In genomic region chr5:35640623-35641022, GRCh38 we compare ENCODE assay signal across 24 cellular contexts.
"Had no signal": no experiment of that assay in that cellular context is flagged by ENCODE, and none has a peak within 500 bp of the region (broad histone marks: within the 10 kb centered on the region; RNA-seq: fewer than 3 reads in every experiment).

No MANE protein-coding gene starts in this region.

- H3K9me3 ChIP-seq: gastrocnemius medialis, mucosa of descending colon, stomach, thyroid gland, vagina had no signal

- H3K4me3 Mint-ChIP-seq: effector memory CD8-positive, alpha-beta T cell; mesothelial cell of epicardium; naive B cell; natural killer cell treated with Interleukin-12 subunit alpha and Interleukin-12 subunit beta and Interleukin-15 and Interleukin-18, amount 100 ng/mL, for 72 hours; neural crest cell; stimulated activated effector memory CD8-positive, alpha-beta T cell treated with anti-CD3 and anti-CD28 coated beads, Interleukin-12 subunit alpha, Interleukin-12 subunit beta, amount 100 ng/mL, for 72 hours had no signal

- H3K4me1 ChIP-seq: gastrocnemius medialis, stomach, thyroid gland, vagina had no signal

- ATAC-seq: effector memory CD8-positive, alpha-beta T cell; gastrocnemius medialis; mucosa of descending colon; natural killer cell treated with Interleukin-12 subunit alpha and Interleukin-12 subunit beta and Interleukin-15 and Interleukin-18, amount 100 ng/mL, for 72 hours; sciatic nerve; stimulated activated effector memory CD8-positive, alpha-beta T cell treated with anti-CD3 and anti-CD28 coated beads, Interleukin-12 subunit alpha, Interleukin-12 subunit beta, amount 100 ng/mL, for 72 hours had no signal

- H3K36me3 Mint-ChIP-seq: naive B cell had no signal

- DNase-seq: cortex of kidney; effector memory CD8-positive, alpha-beta T cell; erythroblast; gastrocnemius medialis; head of caudate nucleus; mesenchymal stem cell; mucosa of descending colon; naive B cell; stimulated activated CD4-positive, alpha-beta T cell treated with anti-CD3 and anti-CD28 coated beads, Interleukin-2, amount 100 ng/mL, for 24 hours; stimulated activated CD4-positive, alpha-beta T cell treated with anti-CD3 and anti-CD28 coated beads, Interleukin-4, amount 100 ng/mL, for 24 hours; stimulated activated naive CD4-positive, alpha-beta T cell treated with Interleukin-2 at 50 U/mL for 16 hours; stomach; thyroid gland; trophoblast cell had no signal

- H3K79me2 ChIP-seq: parathyroid adenoma had no signal

- H3K4me3 ChIP-seq: gastrocnemius medialis, mucosa of descending colon, stomach, thyroid gland, vagina had no signal

- H3K9ac ChIP-seq: parathyroid adenoma had no signal

- FAIRE-seq: endometrium, keratinocyte had no signal

- H3K27me3 ChIP-seq: gastrocnemius medialis, stomach, thyroid gland, vagina had no signal

- H3K27ac ChIP-seq: gastrocnemius medialis, parathyroid adenoma, stomach, thyroid gland, vagina had no signal

- H2AFZ ChIP-seq: parathyroid adenoma had no signal

- H3K4me1 Mint-ChIP-seq: mesothelial cell of epicardium, naive B cell, neural crest cell had no signal

- H3K36me3 ChIP-seq: gastrocnemius medialis, thyroid gland, vagina had no signal

- H3K27ac Mint-ChIP-seq: effector memory CD8-positive, alpha-beta T cell; mesothelial cell of epicardium; naive B cell; natural killer cell treated with Interleukin-12 subunit alpha and Interleukin-12 subunit beta and Interleukin-15 and Interleukin-18, amount 100 ng/mL, for 72 hours; progenitor cell of endocrine pancreas; stimulated activated effector memory CD8-positive, alpha-beta T cell treated with anti-CD3 and anti-CD28 coated beads, Interleukin-12 subunit alpha, Interleukin-12 subunit beta, amount 100 ng/mL, for 72 hours had no signal

- H3K27me3 Mint-ChIP-seq: effector memory CD8-positive, alpha-beta T cell; naive B cell; natural killer cell treated with Interleukin-12 subunit alpha and Interleukin-12 subunit beta and Interleukin-15 and Interleukin-18, amount 100 ng/mL, for 72 hours; progenitor cell of endocrine pancreas had no signal

- H3K9me3 Mint-ChIP-seq: effector memory CD8-positive, alpha-beta T cell; natural killer cell treated with Interleukin-12 subunit alpha and Interleukin-12 subunit beta and Interleukin-15 and Interleukin-18, amount 100 ng/mL, for 72 hours; stimulated activated effector memory CD8-positive, alpha-beta T cell treated with anti-CD3 and anti-CD28 coated beads, Interleukin-12 subunit alpha, Interleukin-12 subunit beta, amount 100 ng/mL, for 72 hours had no signal
